Comparison of ENCODE assay signal across 1 cellular context in genomic region chr14:54366726-54367707, GRCh38.
TF ChIP-seq lines count a peak whose summit lies in the region.

No MANE protein-coding gene starts in this region.

TF ChIP-seq in HepG2, 621 proteins besides CTCF, POLR2A, EP300 and RAD21 (continued from another document and continues in another):
- TF ChIP-seq ZNF800 (CRISPR knock-in tag; IDR thresholded peaks at IDR 0.05), result 0 out of 2 replicates have a peak, but pooled peaks have one; percentile 19
- TF ChIP-seq, protein P1, sequence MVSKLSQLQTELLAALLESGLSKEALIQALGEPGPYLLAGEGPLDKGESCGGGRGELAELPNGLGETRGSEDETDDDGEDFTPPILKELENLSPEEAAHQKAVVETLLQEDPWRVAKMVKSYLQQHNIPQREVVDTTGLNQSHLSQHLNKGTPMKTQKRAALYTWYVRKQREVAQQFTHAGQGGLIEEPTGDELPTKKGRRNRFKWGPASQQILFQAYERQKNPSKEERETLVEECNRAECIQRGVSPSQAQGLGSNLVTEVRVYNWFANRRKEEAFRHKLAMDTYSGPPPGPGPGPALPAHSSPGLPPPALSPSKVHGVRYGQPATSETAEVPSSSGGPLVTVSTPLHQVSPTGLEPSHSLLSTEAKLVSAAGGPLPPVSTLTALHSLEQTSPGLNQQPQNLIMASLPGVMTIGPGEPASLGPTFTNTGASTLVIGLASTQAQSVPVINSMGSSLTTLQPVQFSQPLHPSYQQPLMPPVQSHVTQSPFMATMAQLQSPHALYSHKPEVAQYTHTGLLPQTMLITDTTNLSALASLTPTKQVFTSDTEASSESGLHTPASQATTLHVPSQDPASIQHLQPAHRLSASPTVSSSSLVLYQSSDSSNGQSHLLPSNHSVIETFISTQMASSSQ (IDR thresholded peaks at IDR 0.05; ENCODE audit: low read depth), result 0 out of 2 replicates have a peak, but pooled peaks have one; percentile 13
- TF ChIP-seq, protein P1 (CRISPR knock-in tag; IDR thresholded peaks at IDR 0.05; ENCODE audit: borderline replicate concordance), result no peak
- TF ChIP-seq FOXP1 (IDR thresholded peaks at IDR 0.05), result no peak
- TF ChIP-seq FOXP1 (CRISPR knock-in tag; IDR thresholded peaks at IDR 0.05), result peak; percentile 55; the same call in 1 of the 2 replicates
- TF ChIP-seq TARDBP (CRISPR knock-in tag; IDR thresholded peaks at IDR 0.05), result 0 out of 2 replicates have a peak, but pooled peaks have one; percentile 19
- TF ChIP-seq ZC3H13 (CRISPR knock-in tag; IDR thresholded peaks at IDR 0.05), result 0 out of 2 replicates have a peak, but pooled peaks have one; percentile 35
- no peak for TF ChIP-seq GABPA (IDR thresholded peaks at IDR 0.05; ENCODE audit: low read depth, low read length)
- no peak for TF ChIP-seq GABPA (CRISPR knock-in tag; IDR thresholded peaks at IDR 0.05; ENCODE audit: low read depth)
- TF ChIP-seq, protein P2, sequence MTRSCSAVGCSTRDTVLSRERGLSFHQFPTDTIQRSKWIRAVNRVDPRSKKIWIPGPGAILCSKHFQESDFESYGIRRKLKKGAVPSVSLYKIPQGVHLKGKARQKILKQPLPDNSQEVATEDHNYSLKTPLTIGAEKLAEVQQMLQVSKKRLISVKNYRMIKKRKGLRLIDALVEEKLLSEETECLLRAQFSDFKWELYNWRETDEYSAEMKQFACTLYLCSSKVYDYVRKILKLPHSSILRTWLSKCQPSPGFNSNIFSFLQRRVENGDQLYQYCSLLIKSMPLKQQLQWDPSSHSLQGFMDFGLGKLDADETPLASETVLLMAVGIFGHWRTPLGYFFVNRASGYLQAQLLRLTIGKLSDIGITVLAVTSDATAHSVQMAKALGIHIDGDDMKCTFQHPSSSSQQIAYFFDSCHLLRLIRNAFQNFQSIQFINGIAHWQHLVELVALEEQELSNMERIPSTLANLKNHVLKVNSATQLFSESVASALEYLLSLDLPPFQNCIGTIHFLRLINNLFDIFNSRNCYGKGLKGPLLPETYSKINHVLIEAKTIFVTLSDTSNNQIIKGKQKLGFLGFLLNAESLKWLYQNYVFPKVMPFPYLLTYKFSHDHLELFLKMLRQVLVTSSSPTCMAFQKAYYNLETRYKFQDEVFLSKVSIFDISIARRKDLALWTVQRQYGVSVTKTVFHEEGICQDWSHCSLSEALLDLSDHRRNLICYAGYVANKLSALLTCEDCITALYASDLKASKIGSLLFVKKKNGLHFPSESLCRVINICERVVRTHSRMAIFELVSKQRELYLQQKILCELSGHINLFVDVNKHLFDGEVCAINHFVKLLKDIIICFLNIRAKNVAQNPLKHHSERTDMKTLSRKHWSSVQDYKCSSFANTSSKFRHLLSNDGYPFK (CRISPR knock-in tag; IDR thresholded peaks at IDR 0.05; ENCODE audit: borderline replicate concordance), result peak; percentile 35; the same call in 1 of the 2 replicates
- TF ChIP-seq MAZ (IDR thresholded peaks at IDR 0.05; ENCODE audit: borderline replicate concordance, low read depth, low read length), result 0 out of 2 replicates have a peak, but pooled peaks have one; percentile 27
- TF ChIP-seq MAZ (CRISPR knock-in tag; IDR thresholded peaks at IDR 0.05; ENCODE audit: low read depth), result no peak
- TF ChIP-seq ZNF501 (CRISPR knock-in tag; IDR thresholded peaks at IDR 0.05), result peak; percentile 61; the same call in 1 of the 2 replicates
- TF ChIP-seq CEBPG (CRISPR knock-in tag; IDR thresholded peaks at IDR 0.05), result peak; percentile 67
- TF ChIP-seq NONO (IDR thresholded peaks at IDR 0.05), result no peak
- TF ChIP-seq NONO (CRISPR knock-in tag; conservative IDR thresholded peaks at IDR 0.05), result peak; percentile 50; the same call in 1 of the 2 replicates
- no peak for TF ChIP-seq ZNF678 (CRISPR knock-in tag; IDR thresholded peaks at IDR 0.05)
- TF ChIP-seq ZNF556 (CRISPR knock-in tag; IDR thresholded peaks at IDR 0.05; ENCODE audit: borderline replicate concordance), result 0 out of 2 replicates have a peak, but pooled peaks have one; percentile 43
- TF ChIP-seq FOXA3 (CRISPR knock-in tag; IDR thresholded peaks at IDR 0.05), result peak; percentile 67
- peak; percentile 57; the same call in 1 of the 2 replicates for TF ChIP-seq TBX2 (CRISPR knock-in tag; IDR thresholded peaks at IDR 0.05; ENCODE audit: borderline replicate concordance)
- no peak for TF ChIP-seq RNF2 (conservative IDR thresholded peaks at IDR 0.05; ENCODE audit: low read depth)
- TF ChIP-seq, protein P3, sequence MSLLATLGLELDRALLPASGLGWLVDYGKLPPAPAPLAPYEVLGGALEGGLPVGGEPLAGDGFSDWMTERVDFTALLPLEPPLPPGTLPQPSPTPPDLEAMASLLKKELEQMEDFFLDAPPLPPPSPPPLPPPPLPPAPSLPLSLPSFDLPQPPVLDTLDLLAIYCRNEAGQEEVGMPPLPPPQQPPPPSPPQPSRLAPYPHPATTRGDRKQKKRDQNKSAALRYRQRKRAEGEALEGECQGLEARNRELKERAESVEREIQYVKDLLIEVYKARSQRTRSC (CRISPR knock-in tag; IDR thresholded peaks at IDR 0.05; ENCODE audit: low read depth), result no peak
- TF ChIP-seq ZKSCAN8 (CRISPR knock-in tag; IDR thresholded peaks at IDR 0.05; ENCODE audit: borderline replicate concordance), result 0 out of 2 replicates have a peak, but pooled peaks have one; percentile 35
- TF ChIP-seq ZNF275 (CRISPR knock-in tag; IDR thresholded peaks at IDR 0.05; ENCODE audit: borderline replicate concordance), result no peak
- peak; percentile 56; the same call in 1 of the 2 replicates for TF ChIP-seq ERF (CRISPR knock-in tag; IDR thresholded peaks at IDR 0.05)
- 0 out of 3 replicates have a peak, but pooled peaks have one; percentile 10 for TF ChIP-seq MXI1 (IDR thresholded peaks at IDR 0.05; ENCODE audit: borderline replicate concordance, low read depth, low read length)
- no peak for TF ChIP-seq ZNF432 (CRISPR knock-in tag; IDR thresholded peaks at IDR 0.05; ENCODE audit: borderline replicate concordance)
- no peak for TF ChIP-seq PTBP1 (IDR thresholded peaks at IDR 0.05; ENCODE audit: low read depth, low read length, poor library complexity, severe bottlenecking)
- peak; percentile 99 for TF ChIP-seq SNAPC2 (CRISPR knock-in tag; IDR thresholded peaks at IDR 0.05)
- TF ChIP-seq, protein P4, sequence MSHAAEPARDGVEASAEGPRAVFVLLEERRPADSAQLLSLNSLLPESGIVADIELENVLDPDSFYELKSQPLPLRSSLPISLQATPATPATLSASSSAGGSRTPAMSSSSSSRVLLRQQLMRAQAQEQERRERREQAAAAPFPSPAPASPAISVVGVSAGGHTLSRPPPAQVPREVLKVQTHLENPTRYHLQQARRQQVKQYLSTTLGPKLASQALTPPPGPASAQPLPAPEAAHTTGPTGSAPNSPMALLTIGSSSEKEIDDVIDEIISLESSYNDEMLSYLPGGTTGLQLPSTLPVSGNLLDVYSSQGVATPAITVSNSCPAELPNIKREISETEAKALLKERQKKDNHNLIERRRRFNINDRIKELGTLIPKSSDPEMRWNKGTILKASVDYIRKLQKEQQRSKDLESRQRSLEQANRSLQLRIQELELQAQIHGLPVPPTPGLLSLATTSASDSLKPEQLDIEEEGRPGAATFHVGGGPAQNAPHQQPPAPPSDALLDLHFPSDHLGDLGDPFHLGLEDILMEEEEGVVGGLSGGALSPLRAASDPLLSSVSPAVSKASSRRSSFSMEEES (CRISPR knock-in tag; IDR thresholded peaks at IDR 0.05), result peak; percentile 12; the same call in 1 of the 2 replicates
- TF ChIP-seq GABPB1 (CRISPR knock-in tag; IDR thresholded peaks at IDR 0.05), result peak; percentile 39; the same call in 1 of the 2 replicates
- peak; percentile 54; the same call in 1 of the 2 replicates for TF ChIP-seq SAFB2 (CRISPR knock-in tag; IDR thresholded peaks at IDR 0.05; ENCODE audit: borderline replicate concordance, low read depth)
- TF ChIP-seq, protein P5, sequence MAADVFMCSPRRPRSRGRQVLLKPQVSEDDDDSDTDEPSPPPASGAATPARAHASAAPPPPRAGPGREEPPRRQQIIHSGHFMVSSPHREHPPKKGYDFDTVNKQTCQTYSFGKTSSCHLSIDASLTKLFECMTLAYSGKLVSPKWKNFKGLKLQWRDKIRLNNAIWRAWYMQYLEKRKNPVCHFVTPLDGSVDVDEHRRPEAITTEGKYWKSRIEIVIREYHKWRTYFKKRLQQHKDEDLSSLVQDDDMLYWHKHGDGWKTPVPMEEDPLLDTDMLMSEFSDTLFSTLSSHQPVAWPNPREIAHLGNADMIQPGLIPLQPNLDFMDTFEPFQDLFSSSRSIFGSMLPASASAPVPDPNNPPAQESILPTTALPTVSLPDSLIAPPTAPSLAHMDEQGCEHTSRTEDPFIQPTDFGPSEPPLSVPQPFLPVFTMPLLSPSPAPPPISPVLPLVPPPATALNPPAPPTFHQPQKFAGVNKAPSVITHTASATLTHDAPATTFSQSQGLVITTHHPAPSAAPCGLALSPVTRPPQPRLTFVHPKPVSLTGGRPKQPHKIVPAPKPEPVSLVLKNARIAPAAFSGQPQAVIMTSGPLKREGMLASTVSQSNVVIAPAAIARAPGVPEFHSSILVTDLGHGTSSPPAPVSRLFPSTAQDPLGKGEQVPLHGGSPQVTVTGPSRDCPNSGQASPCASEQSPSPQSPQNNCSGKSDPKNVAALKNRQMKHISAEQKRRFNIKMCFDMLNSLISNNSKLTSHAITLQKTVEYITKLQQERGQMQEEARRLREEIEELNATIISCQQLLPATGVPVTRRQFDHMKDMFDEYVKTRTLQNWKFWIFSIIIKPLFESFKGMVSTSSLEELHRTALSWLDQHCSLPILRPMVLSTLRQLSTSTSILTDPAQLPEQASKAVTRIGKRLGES (CRISPR knock-in tag; IDR thresholded peaks at IDR 0.05; ENCODE audit: borderline replicate concordance), result no peak
- TF ChIP-seq, protein P6, sequence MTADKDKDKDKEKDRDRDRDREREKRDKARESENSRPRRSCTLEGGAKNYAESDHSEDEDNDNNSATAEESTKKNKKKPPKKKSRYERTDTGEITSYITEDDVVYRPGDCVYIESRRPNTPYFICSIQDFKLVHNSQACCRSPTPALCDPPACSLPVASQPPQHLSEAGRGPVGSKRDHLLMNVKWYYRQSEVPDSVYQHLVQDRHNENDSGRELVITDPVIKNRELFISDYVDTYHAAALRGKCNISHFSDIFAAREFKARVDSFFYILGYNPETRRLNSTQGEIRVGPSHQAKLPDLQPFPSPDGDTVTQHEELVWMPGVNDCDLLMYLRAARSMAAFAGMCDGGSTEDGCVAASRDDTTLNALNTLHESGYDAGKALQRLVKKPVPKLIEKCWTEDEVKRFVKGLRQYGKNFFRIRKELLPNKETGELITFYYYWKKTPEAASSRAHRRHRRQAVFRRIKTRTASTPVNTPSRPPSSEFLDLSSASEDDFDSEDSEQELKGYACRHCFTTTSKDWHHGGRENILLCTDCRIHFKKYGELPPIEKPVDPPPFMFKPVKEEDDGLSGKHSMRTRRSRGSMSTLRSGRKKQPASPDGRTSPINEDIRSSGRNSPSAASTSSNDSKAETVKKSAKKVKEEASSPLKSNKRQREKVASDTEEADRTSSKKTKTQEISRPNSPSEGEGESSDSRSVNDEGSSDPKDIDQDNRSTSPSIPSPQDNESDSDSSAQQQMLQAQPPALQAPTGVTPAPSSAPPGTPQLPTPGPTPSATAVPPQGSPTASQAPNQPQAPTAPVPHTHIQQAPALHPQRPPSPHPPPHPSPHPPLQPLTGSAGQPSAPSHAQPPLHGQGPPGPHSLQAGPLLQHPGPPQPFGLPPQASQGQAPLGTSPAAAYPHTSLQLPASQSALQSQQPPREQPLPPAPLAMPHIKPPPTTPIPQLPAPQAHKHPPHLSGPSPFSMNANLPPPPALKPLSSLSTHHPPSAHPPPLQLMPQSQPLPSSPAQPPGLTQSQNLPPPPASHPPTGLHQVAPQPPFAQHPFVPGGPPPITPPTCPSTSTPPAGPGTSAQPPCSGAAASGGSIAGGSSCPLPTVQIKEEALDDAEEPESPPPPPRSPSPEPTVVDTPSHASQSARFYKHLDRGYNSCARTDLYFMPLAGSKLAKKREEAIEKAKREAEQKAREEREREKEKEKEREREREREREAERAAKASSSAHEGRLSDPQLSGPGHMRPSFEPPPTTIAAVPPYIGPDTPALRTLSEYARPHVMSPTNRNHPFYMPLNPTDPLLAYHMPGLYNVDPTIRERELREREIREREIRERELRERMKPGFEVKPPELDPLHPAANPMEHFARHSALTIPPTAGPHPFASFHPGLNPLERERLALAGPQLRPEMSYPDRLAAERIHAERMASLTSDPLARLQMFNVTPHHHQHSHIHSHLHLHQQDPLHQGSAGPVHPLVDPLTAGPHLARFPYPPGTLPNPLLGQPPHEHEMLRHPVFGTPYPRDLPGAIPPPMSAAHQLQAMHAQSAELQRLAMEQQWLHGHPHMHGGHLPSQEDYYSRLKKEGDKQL (CRISPR knock-in tag; IDR thresholded peaks at IDR 0.05; ENCODE audit: low read depth), result no peak
